Comparison of ENCODE assay signal across 1 cellular context in genomic region chr12:50918584-50919316, GRCh38.
A peak's percentile ranks its signal among the peaks of the same experiment; 100 is the strongest.
TF ChIP-seq lines count a peak whose summit lies in the region.

No MANE protein-coding gene starts in this region.

TF ChIP-seq in GM12878, 131 proteins besides CTCF, POLR2A, EP300 and RAD21 (continued from another document):
- TF ChIP-seq RUNX3 (IDR thresholded peaks at IDR 0.05; ENCODE audit: low read length) (peak; percentile 36), E2F8 (IDR thresholded peaks at IDR 0.05; ENCODE audit: low read depth, partially characterized antibody) (no peak), E4F1 (IDR thresholded peaks at IDR 0.05; ENCODE audit: borderline replicate concordance, partially characterized antibody) (no peak), CEBPB (IDR thresholded peaks at IDR 0.05; ENCODE audit: borderline replicate concordance in 1 of 2, low read depth in 2 of 2, low read length in 2 of 2) (no peak), ZZZ3 (IDR thresholded peaks at IDR 0.05; ENCODE audit: control insufficient read depth, insufficient read length, low read depth) (no peak), NR2F1 (conservative IDR thresholded peaks at IDR 0.05) (peak; percentile 36; the same call in 1 of the 2 replicates)
- TF ChIP-seq, protein P1, sequence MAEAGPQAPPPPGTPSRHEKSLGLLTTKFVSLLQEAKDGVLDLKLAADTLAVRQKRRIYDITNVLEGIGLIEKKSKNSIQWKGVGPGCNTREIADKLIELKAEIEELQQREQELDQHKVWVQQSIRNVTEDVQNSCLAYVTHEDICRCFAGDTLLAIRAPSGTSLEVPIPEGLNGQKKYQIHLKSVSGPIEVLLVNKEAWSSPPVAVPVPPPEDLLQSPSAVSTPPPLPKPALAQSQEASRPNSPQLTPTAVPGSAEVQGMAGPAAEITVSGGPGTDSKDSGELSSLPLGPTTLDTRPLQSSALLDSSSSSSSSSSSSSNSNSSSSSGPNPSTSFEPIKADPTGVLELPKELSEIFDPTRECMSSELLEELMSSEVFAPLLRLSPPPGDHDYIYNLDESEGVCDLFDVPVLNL (IDR thresholded peaks at IDR 0.05; ENCODE audit: low read depth, low read length): no peak
- TF ChIP-seq, protein P2, sequence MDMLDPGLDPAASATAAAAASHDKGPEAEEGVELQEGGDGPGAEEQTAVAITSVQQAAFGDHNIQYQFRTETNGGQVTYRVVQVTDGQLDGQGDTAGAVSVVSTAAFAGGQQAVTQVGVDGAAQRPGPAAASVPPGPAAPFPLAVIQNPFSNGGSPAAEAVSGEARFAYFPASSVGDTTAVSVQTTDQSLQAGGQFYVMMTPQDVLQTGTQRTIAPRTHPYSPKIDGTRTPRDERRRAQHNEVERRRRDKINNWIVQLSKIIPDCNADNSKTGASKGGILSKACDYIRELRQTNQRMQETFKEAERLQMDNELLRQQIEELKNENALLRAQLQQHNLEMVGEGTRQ (IDR thresholded peaks at IDR 0.05; ENCODE audit: borderline replicate concordance, low read depth, low read length): no peak
